ENCODE assay signal across 17 cellular contexts in the genomic region with DNA sequence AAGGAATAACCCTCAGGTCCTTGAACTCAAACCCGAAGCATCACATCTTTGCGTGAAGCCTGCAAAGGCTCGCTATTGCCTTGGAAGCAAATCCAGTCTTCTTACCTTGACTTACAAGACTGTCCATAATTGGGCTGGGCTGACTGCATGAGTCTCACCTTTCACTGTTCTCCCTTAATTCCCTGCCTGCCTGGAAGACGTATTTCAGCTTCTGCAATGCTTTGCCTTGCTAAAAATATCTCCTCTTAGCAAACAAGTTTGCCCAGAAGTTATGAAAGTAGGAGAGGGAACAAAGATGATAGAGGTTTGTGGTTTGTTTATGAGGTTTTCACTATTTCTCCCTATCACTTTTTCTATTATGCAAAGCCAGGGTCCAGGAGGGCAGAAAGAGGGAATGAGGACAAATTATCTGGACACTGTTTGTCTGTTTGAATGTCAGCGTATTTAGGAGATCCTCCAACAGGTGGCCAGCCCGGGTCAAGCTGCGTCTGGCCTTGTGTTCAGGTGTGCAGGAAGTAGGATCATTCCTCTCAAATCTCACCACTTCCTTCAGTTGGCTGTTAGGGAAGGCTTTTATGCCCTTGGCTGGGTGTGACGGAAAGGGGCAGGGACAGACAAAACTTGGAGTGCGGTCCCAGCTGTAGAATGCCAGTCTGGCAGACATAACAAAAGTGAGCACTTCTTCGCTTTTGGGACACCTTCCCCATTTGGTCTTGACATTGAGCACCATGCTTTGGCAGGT.
"Had no signal": no experiment of that assay in that cellular context is flagged by ENCODE, and none has a peak within 500 bp of the region (broad histone marks: within the 10 kb centered on the region; RNA-seq: fewer than 3 reads in every experiment).

No MANE protein-coding gene starts in this region.

- H3K4me1 ChIP-seq: gastroesophageal sphincter had no signal

- ATAC-seq: activated T-helper 17 cell treated with anti-CD3 and anti-CD28 coated beads, Interleukin-2, amount 50 U/mL, for 72 hours; gastroesophageal sphincter; heart left ventricle had no signal

- H3K4me3 ChIP-seq: gastroesophageal sphincter, heart left ventricle, right atrium auricular region, skin epidermis, tibial nerve had no signal

- H3K27ac ChIP-seq: epithelial cell of prostate, gastroesophageal sphincter, heart left ventricle, right atrium auricular region, skin epidermis, tibial nerve had no signal

- H3K36me3 Mint-ChIP-seq: activated CD4-positive, alpha-beta memory T cell treated with anti-CD3 and anti-CD28 coated beads for 36 hours; activated naive CD8-positive, alpha-beta T cell treated with anti-CD3 and anti-CD28 coated beads for 36 hours; immature natural killer cell had no signal

- DNase-seq: activated CD4-positive, alpha-beta memory T cell treated with anti-CD3 and anti-CD28 coated beads for 36 hours; activated naive CD4-positive, alpha-beta T cell; activated naive CD8-positive, alpha-beta T cell treated with anti-CD3 and anti-CD28 coated beads for 36 hours; activated T-cell treated with anti-CD3 and anti-CD28 coated beads, Interleukin-2, amount 50 U/mL, for 1 hour; amygdala; heart left ventricle; immature natural killer cell; mesendoderm; nucleus accumbens had no signal

- H3K36me3 ChIP-seq: gastroesophageal sphincter, heart left ventricle, right atrium auricular region, tibial nerve had no signal

- H3K4me1 Mint-ChIP-seq: activated naive CD8-positive, alpha-beta T cell treated with anti-CD3 and anti-CD28 coated beads for 36 hours; activated T-helper 17 cell treated with anti-CD3 and anti-CD28 coated beads, Interleukin-2, amount 50 U/mL, for 72 hours had no signal

- H3K4me3 Mint-ChIP-seq: activated CD4-positive, alpha-beta memory T cell treated with anti-CD3 and anti-CD28 coated beads for 36 hours; activated naive CD8-positive, alpha-beta T cell treated with anti-CD3 and anti-CD28 coated beads for 36 hours; activated T-helper 17 cell treated with anti-CD3 and anti-CD28 coated beads, Interleukin-2, amount 50 U/mL, for 72 hours; nephron; stimulated activated naive CD8-positive, alpha-beta T cell treated with anti-CD3 and anti-CD28 coated beads, Interleukin-15, Interleukin-2, amounts not matched to agents 100 ng/mL and 50 ng/mL, for 24 hours had no signal

- H3K9me3 Mint-ChIP-seq: activated CD4-positive, alpha-beta memory T cell treated with anti-CD3 and anti-CD28 coated beads for 36 hours; activated naive CD8-positive, alpha-beta T cell treated with anti-CD3 and anti-CD28 coated beads for 36 hours; activated T-helper 17 cell treated with anti-CD3 and anti-CD28 coated beads, Interleukin-2, amount 50 U/mL, for 72 hours; immature natural killer cell; nephron; stimulated activated naive CD8-positive, alpha-beta T cell treated with anti-CD3 and anti-CD28 coated beads, Interleukin-15, Interleukin-2, amounts not matched to agents 100 ng/mL and 50 ng/mL, for 24 hours had no signal

- H3K27me3 Mint-ChIP-seq: activated CD4-positive, alpha-beta memory T cell treated with anti-CD3 and anti-CD28 coated beads for 36 hours; activated naive CD8-positive, alpha-beta T cell treated with anti-CD3 and anti-CD28 coated beads for 36 hours had no signal

- H3K9me3 ChIP-seq: gastroesophageal sphincter, heart left ventricle, right atrium auricular region, tibial nerve had no signal

- H3K27ac Mint-ChIP-seq: activated CD4-positive, alpha-beta memory T cell treated with anti-CD3 and anti-CD28 coated beads for 36 hours; activated naive CD8-positive, alpha-beta T cell treated with anti-CD3 and anti-CD28 coated beads for 36 hours; activated T-helper 17 cell treated with anti-CD3 and anti-CD28 coated beads, Interleukin-2, amount 50 U/mL, for 72 hours; immature natural killer cell; nephron; stimulated activated naive CD8-positive, alpha-beta T cell treated with anti-CD3 and anti-CD28 coated beads, Interleukin-15, Interleukin-2, amounts not matched to agents 100 ng/mL and 50 ng/mL, for 24 hours had no signal
